In the genomic region with DNA sequence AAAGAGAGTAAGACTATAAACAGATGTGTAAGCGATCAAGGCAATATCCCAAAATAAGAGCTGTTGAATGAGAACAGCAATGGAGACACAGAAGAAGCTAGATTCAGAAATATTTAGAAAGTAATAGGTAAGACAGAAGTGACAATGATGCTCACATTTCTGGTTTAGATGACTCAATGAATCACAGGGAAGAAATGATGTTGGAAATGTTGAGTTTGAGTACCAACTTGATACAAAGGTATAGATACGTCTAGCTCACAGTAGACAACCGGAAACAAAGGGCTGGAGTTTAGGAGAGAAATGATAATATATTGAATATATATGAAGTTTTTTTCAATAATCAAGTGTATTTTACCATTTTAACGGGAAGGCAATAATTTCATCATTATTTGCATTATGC, we compare ENCODE assay signal across 1 cellular context.
TF ChIP-seq lines count a peak whose summit lies in the region.

No MANE protein-coding gene starts in this region.

TF ChIP-seq in WTC11, 78 proteins besides CTCF, POLR2A, EP300 and RAD21 (continued from another document):
- TF ChIP-seq HMGA2 (CRISPR knock-in tag; IDR thresholded peaks at IDR 0.05) (no peak), RELA (CRISPR knock-in tag; IDR thresholded peaks at IDR 0.05; ENCODE audit: borderline replicate concordance) (no peak), GRHL2 (CRISPR knock-in tag; IDR thresholded peaks at IDR 0.05; ENCODE audit: insufficient replicate concordance, severe bottlenecking) (no peak), ELF4 (CRISPR knock-in tag; IDR thresholded peaks at IDR 0.05; ENCODE audit: low read depth) (no peak), ZNF219 (CRISPR knock-in tag; IDR thresholded peaks at IDR 0.05; ENCODE audit: borderline replicate concordance) (no peak), SP1 (CRISPR knock-in tag; conservative IDR thresholded peaks at IDR 0.05) (no peak), NR3C1 (CRISPR knock-in tag; conservative IDR thresholded peaks at IDR 0.05; ENCODE audit: low read depth) (no peak)
- TF ChIP-seq, protein P1, sequence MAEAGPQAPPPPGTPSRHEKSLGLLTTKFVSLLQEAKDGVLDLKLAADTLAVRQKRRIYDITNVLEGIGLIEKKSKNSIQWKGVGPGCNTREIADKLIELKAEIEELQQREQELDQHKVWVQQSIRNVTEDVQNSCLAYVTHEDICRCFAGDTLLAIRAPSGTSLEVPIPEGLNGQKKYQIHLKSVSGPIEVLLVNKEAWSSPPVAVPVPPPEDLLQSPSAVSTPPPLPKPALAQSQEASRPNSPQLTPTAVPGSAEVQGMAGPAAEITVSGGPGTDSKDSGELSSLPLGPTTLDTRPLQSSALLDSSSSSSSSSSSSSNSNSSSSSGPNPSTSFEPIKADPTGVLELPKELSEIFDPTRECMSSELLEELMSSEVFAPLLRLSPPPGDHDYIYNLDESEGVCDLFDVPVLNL (CRISPR knock-in tag; IDR thresholded peaks at IDR 0.05; ENCODE audit: borderline replicate concordance, low read depth), result no peak
